ENCODE assay signal across 9 cellular contexts in genomic region chr15:73564255-73564654, GRCh38.
DNase-seq lines count a peak whose midpoint lies in the region; FAIRE-seq and TF ChIP-seq lines count a peak whose summit lies in the region.
"Had no signal": no experiment of that assay in that cellular context is flagged by ENCODE, and none has a peak within 500 bp of the region (broad histone marks: within the 10 kb centered on the region; RNA-seq: fewer than 3 reads in every experiment).

No MANE protein-coding gene starts in this region.

- H3K9me3 Mint-ChIP-seq in endothelial cell (ENCODE audit: unreplicated experiment): no peaks in the 10 kb centered on the region

- H3K27ac Mint-ChIP-seq in endothelial cell (ENCODE audit: unreplicated experiment): peak overlapping the region; percentile 38
- H3K27ac Mint-ChIP-seq: B cell had no signal

- peaks cover 42% of the 10 kb centered on the region for H3K4me1 Mint-ChIP-seq in endothelial cell (ENCODE audit: unreplicated experiment)
- H3K4me1 Mint-ChIP-seq: B cell had no signal

- TF ChIP-seq CTCF in endothelial cell (IDR thresholded peaks at IDR 0.05; ENCODE audit: unreplicated experiment): no peak

- H3K27me3 Mint-ChIP-seq in endothelial cell (ENCODE audit: unreplicated experiment): peaks cover 2% of the 10 kb centered on the region
- H3K27me3 Mint-ChIP-seq: B cell had no signal

- no peak overlapping the region for H3K4me3 Mint-ChIP-seq in endothelial cell (ENCODE audit: unreplicated experiment)
- H3K4me3 Mint-ChIP-seq: B cell had no signal

- DNase-seq in NCI-H2171 treated with DMSO at 0.1 percent for 48 hours (lab: John Stamatoyannopoulos, UW): peak; percentile 23
- no peak for DNase-seq in NCI-H2171 (lab: John Stamatoyannopoulos, UW)
- peak; percentile 58 for DNase-seq in RCC 7860 (ENCODE audit: low spot score)
- no peak for DNase-seq in endothelial cell (ENCODE audit: low spot score)
- DNase-seq in renal cortical epithelial cell (ENCODE audit: low read depth): peak; percentile 86
- no peak for DNase-seq in activated CD4-positive, alpha-beta T cell treated with anti-CD3 and anti-CD28 coated beads for 1 hour
- no peak for DNase-seq in AG08396 (ENCODE audit: low spot score)
- no peak for DNase-seq in RPMI8226

- peak; percentile 52 for FAIRE-seq in RCC 7860 (lab: Jason Lieb, UNC)

- peaks cover 37% of the 10 kb centered on the region for H3K36me3 Mint-ChIP-seq in endothelial cell (ENCODE audit: low read depth, unreplicated experiment)

Comparison
In these comparisons a context has a peak if more than half of its experiments do, and no peak if none do; other contexts are left out.
1. DNase-seq: peak in NCI-H2171 treated with DMSO at 0.1 percent for 48 hours (single experiment), RCC 7860 (single experiment) and renal cortical epithelial cell (single experiment); none in NCI-H2171 (single experiment), endothelial cell (single experiment), activated CD4-positive, alpha-beta T cell treated with anti-CD3 and anti-CD28 coated beads for 1 hour (single experiment), AG08396 (single experiment) and RPMI8226 (single experiment).